Comparison of ENCODE assay signal across 10 cellular contexts in the genomic region with DNA sequence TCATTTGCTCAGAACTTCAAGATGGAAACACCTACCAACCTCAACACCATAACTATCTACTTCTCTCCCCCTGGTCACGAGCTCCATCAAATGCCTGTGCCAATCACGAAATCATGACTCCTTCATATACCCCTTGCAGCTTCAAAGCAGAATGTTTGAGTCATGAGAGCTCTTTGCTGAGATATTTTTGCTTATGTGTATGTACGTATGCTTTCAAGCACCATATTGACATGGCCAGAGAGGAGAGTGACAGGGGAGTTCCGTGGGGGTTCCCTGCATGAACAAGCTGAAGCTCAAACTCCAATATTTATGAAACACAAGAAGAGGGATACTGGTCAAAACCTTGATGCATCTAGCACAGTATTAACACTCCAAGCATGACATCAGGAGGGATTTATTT.
DNase-seq lines count a peak whose midpoint lies in the region; ATAC-seq and TF ChIP-seq lines count a peak whose summit lies in the region.
"Had no signal": no experiment of that assay in that cellular context is flagged by ENCODE, and none has a peak within 500 bp of the region (broad histone marks: within the 10 kb centered on the region; RNA-seq: fewer than 3 reads in every experiment).

No MANE protein-coding gene starts in this region.

- H4K20me1 ChIP-seq in BLaER1 treated with 17β-estradiol and CSF1 and Interleukin-3, amounts not matched to agents 10 nM and 100 nM, result 0 out of 22 replicates have a peak, but pooled peaks cover 0 to 6% (median 0%) of the 10 kb centered on the region in 11 experiments

- peak overlapping the region; percentile 70 to 92 (median 83) for H3K4me2 ChIP-seq in BLaER1 treated with 17β-estradiol and CSF1 and Interleukin-3, amounts not matched to agents 10 nM and 100 nM

- peak overlapping the region in 6 of 11 experiments; percentile 9 to 65 (median 48); a peak in 6 of 22 replicates for H3K9ac ChIP-seq in BLaER1 treated with 17β-estradiol and CSF1 and Interleukin-3, amounts not matched to agents 10 nM and 100 nM

- H3K9me3 Mint-ChIP-seq in activated CD4-positive, alpha-beta memory T cell treated with anti-CD3 and anti-CD28 coated beads, Interleukin-2, amount 10 ng/mL, durations not matched to agents 7 days and 5 days, result peaks cover 19% of the 10 kb centered on the region

- TF ChIP-seq CTCF in right lobe of liver (IDR thresholded peaks at IDR 0.05) (no peak), gastroesophageal sphincter (IDR thresholded peaks at IDR 0.05) (no peak)

- peak overlapping the region; percentile 19 for H3K4me3 Mint-ChIP-seq in activated CD4-positive, alpha-beta memory T cell treated with anti-CD3 and anti-CD28 coated beads, Interleukin-2, amount 10 ng/mL, durations not matched to agents 7 days and 5 days
- H3K4me3 Mint-ChIP-seq: WTC11 had no signal

- intact Hi-C loops in right lobe of liver (cut with DNase I), result loop anchor here (5.0 kb wide), 1 partner anchor 388 kb away; no protein-coding TSS in a partner anchor

- H3K4me1 ChIP-seq in BLaER1 treated with 17β-estradiol and CSF1 and Interleukin-3, amounts not matched to agents 10 nM and 100 nM, result peaks cover 47 to 69% (median 52%) of the 10 kb centered on the region in 10 experiments
- H3K4me1 ChIP-seq in right lobe of liver, result peaks cover 0 to 19% (median 5%) of the 10 kb centered on the region in 4 donors
- H3K4me1 ChIP-seq in gastroesophageal sphincter, result peaks cover 0 to 3% (median 0%) of the 10 kb centered on the region in 3 donors

- H3K4me1 Mint-ChIP-seq in activated CD4-positive, alpha-beta memory T cell treated with anti-CD3 and anti-CD28 coated beads, Interleukin-2, amount 10 ng/mL, durations not matched to agents 7 days and 5 days, result peaks cover 86% of the 10 kb centered on the region

- POLR2A ChIA-PET in activated CD4-positive, alpha-beta memory T cell treated with anti-CD3 and anti-CD28 coated beads, Interleukin-2, amount 10 ng/mL, durations not matched to agents 7 days and 5 days (lab: Charles Lee), result interaction anchor here (1.1 to 4.7 kb wide), 12 partner anchors 8 to 539 kb away, joined by 3 to 47 read pairs (median 16); a partner anchor contains a TSS

- peak overlapping the region; percentile 98 for H3K27ac Mint-ChIP-seq in activated CD4-positive, alpha-beta memory T cell treated with anti-CD3 and anti-CD28 coated beads, Interleukin-2, amount 10 ng/mL, durations not matched to agents 7 days and 5 days
- H3K27ac Mint-ChIP-seq: WTC11 had no signal

- TF ChIP-seq EP300 in gastroesophageal sphincter (IDR thresholded peaks at IDR 0.05), result no peak

- DNase-seq in activated CD4-positive, alpha-beta memory T cell treated with anti-CD3 and anti-CD28 coated beads, Interleukin-2, amount 10 ng/mL, durations not matched to agents 7 days and 5 days, result no peak
- no peak for DNase-seq in right lobe of liver
- no peak for DNase-seq in amniotic stem cell (lab: John Stamatoyannopoulos, UW)
- DNase-seq in OCI-M1 (lab: John Stamatoyannopoulos, UW), result no peak
- DNase-seq: ovary had no signal

- WGBS in right lobe of liver (ENCODE audit: insufficient coverage, low coverage, low lambda C conversion rate, missing lambda C conversion rate), result 67% methylated on average over 4 of the region's 4 CpGs
- WGBS in gastroesophageal sphincter (ENCODE audit: low coverage in 1 of 2), 2 donors, result 78 to 91% methylated on average over 3 to 4 of the region's 4 CpGs

- H3K27ac ChIP-seq in BLaER1 treated with 17β-estradiol and CSF1 and Interleukin-3, amounts not matched to agents 10 nM and 100 nM, result peak overlapping the region in 9 of 11 experiments; percentile 56 to 82 (median 71); a peak in 17 of 22 replicates
- no peak overlapping the region for H3K27ac ChIP-seq in right lobe of liver
- no peak overlapping the region for H3K27ac ChIP-seq in gastroesophageal sphincter
- H3K27ac ChIP-seq: ovary had no signal

- H3K36me3 ChIP-seq in BLaER1 treated with 17β-estradiol and CSF1 and Interleukin-3, amounts not matched to agents 10 nM and 100 nM, result no peaks in the 10 kb centered on the region
- H3K36me3 ChIP-seq in right lobe of liver, result no peaks in the 10 kb centered on the region
- no peaks in the 10 kb centered on the region for H3K36me3 ChIP-seq in gastroesophageal sphincter
- H3K36me3 ChIP-seq: ovary had no signal

- H3K9me3 ChIP-seq in BLaER1 treated with 17β-estradiol and CSF1 and Interleukin-3, amounts not matched to agents 10 nM and 100 nM (replicated peaks in 1 of 11), result peaks cover 10 to 26% (median 19%) of the 10 kb centered on the region in 11 experiments; a peak in 17 of 22 replicates
- H3K9me3 ChIP-seq in right lobe of liver (no peaks in the 10 kb centered on the region), gastroesophageal sphincter (peaks cover 0 to 12% (median 0%) of the 10 kb centered on the region in 3 donors)
- H3K9me3 ChIP-seq: ovary had no signal

- CTCF ChIA-PET in activated CD4-positive, alpha-beta memory T cell treated with anti-CD3 and anti-CD28 coated beads, Interleukin-2, amount 10 ng/mL, durations not matched to agents 7 days and 5 days (lab: Charles Lee), result interaction anchor here (0.9 to 10.0 kb wide), 8 partner anchors 8 to 429 kb away, joined by 3 to 220 read pairs (median 6); a partner anchor contains a TSS

- peaks cover 1% of the 10 kb centered on the region for H3K27me3 Mint-ChIP-seq in activated CD4-positive, alpha-beta memory T cell treated with anti-CD3 and anti-CD28 coated beads, Interleukin-2, amount 10 ng/mL, durations not matched to agents 7 days and 5 days

- H3K27me3 ChIP-seq in BLaER1 treated with 17β-estradiol and CSF1 and Interleukin-3, amounts not matched to agents 10 nM and 100 nM, result no peaks in the 10 kb centered on the region
- H3K27me3 ChIP-seq in right lobe of liver (no peaks in the 10 kb centered on the region), gastroesophageal sphincter (no peaks in the 10 kb centered on the region)
- H3K27me3 ChIP-seq: ovary had no signal

- peak overlapping the region in 5 of 10 experiments; percentile 17 to 46 (median 30); a peak in 5 of 20 replicates for H3K4me3 ChIP-seq in BLaER1 treated with 17β-estradiol and CSF1 and Interleukin-3, amounts not matched to agents 10 nM and 100 nM
- H3K4me3 ChIP-seq in right lobe of liver (no peak overlapping the region), gastroesophageal sphincter (no peak overlapping the region)
- H3K4me3 ChIP-seq: ovary had no signal

- ATAC-seq in GM18909 (IDR thresholded peaks at IDR 0.05; ENCODE audit: poor library complexity, unreplicated experiment), result peak; percentile 19
- peak; percentile 13 for ATAC-seq in HG03175 (IDR thresholded peaks at IDR 0.05; ENCODE audit: unreplicated experiment)
- ATAC-seq in right lobe of liver, result no peak
- no peak for ATAC-seq in gastroesophageal sphincter
- ATAC-seq: WTC11 had no signal

- H3K36me3 Mint-ChIP-seq in activated CD4-positive, alpha-beta memory T cell treated with anti-CD3 and anti-CD28 coated beads, Interleukin-2, amount 10 ng/mL, durations not matched to agents 7 days and 5 days (ENCODE audit: low read depth), result peaks cover 48% of the 10 kb centered on the region

- TF ChIP-seq POLR2A in right lobe of liver (IDR thresholded peaks at IDR 0.05), result no peak
- no peak for TF ChIP-seq POLR2A in gastroesophageal sphincter (IDR thresholded peaks at IDR 0.05)

Comparison
In these comparisons a context has a peak if more than half of its experiments do, and no peak if none do; other contexts are left out.
1. H3K27ac ChIP-seq: peak in BLaER1 treated with 17β-estradiol and CSF1 and Interleukin-3, amounts not matched to agents 10 nM and 100 nM (9 of 11); none in right lobe of liver (0 of 3) and gastroesophageal sphincter (0 of 4).
2. ATAC-seq: peak in GM18909 (single experiment) and HG03175 (single experiment); none in right lobe of liver (0 of 4) and gastroesophageal sphincter (single experiment).